Comparison of ENCODE assay signal across 28 cellular contexts in the genomic region with DNA sequence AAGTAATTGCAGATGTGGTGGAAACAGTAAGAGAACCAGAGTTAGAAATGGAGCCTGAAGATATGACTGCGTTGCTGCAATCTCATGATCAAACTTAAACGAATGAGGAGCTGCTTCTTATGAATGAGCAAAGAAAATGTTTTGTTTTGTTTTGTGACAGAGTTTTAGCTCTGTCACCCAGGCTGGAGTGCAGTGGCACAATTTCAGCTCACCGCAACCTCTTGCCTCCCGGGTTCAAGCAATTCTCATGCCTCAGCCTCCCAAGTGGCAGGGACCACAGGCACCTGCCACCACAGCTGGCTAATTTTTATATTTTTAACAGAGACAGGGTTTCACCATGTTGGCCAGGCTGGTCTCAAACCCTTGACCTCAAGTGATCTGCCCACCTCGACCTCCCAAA. TPM values are rescaled to one million over a fixed set of nuclear protein-coding genes. Genes with fewer than 3 reads are reported as not detected.
"Had no signal": no experiment of that assay in that cellular context is flagged by ENCODE, and none has a peak within 500 bp of the region (broad histone marks: within the 10 kb centered on the region; RNA-seq: fewer than 3 reads in every experiment).

No MANE protein-coding gene starts in this region.

- H3K4me3 ChIP-seq: colonic mucosa, coronary artery, dorsolateral prefrontal cortex, esophagus muscularis mucosa, esophagus squamous epithelium, gastrocnemius medialis, gastroesophageal sphincter, heart left ventricle, heart right ventricle had no signal

- FAIRE-seq: colon, endometrium, endothelial cell of umbilical vein, frontal cortex had no signal

- DNase-seq: colonic mucosa; cortex of kidney; dermis blood vessel endothelial cell; dorsolateral prefrontal cortex; effector CD4-positive, alpha-beta T cell; effector CD8-positive, alpha-beta T cell; effector memory CD4-positive, alpha-beta T cell; effector memory CD8-positive, alpha-beta T cell; endodermal cell; erythroblast; esophagus squamous epithelium; foreskin fibroblast; foreskin keratinocyte; foreskin melanocyte; gastrocnemius medialis; glutamatergic neuron; head of caudate nucleus; heart left ventricle; heart right ventricle had no signal

- H3K4me1 ChIP-seq: foreskin keratinocyte had no signal

- ATAC-seq: effector memory CD8-positive, alpha-beta T cell; esophagus mucosa; foreskin keratinocyte; gastrocnemius medialis; gastroesophageal sphincter; heart left ventricle; heart right ventricle had no signal

- H3K27ac ChIP-seq: colonic mucosa, coronary artery, dorsolateral prefrontal cortex, epithelial cell of prostate, esophagus squamous epithelium, foreskin keratinocyte, gastrocnemius medialis, heart left ventricle, heart right ventricle had no signal

- H3K9me3 ChIP-seq: colonic mucosa, esophagus muscularis mucosa, esophagus squamous epithelium, gastrocnemius medialis, gastroesophageal sphincter had no signal

RNA-seq across cellular contexts. Expression of gene NFASC, which starts 53.3 kb away (rescaled TPM):
- polyA plus RNA-seq: endothelial cell of umbilical vein had no signal
